Comparison of ENCODE assay signal across 8 cellular contexts in the genomic region with DNA sequence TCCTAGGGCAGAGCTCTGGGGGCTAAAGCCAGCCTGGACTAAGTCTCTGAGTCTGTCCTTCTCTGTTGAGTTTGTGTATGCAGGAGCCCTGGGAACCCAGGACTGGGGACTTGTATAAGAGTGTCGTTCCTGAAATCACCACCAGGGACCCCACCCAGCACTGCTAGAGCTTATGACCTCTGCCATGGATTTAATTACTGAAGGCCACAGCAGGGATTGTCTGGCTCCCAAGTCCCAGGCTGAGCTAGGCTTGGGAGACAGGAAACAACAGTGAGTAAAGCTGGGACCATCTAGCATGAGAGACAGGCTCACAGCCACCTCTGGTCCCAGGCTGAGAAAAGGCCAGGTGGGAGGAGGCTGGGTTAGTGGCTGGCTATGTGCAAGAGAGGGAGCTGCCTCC. TPM values are rescaled to one million over a fixed set of nuclear protein-coding genes. Genes with fewer than 3 reads are reported as not detected.
DNase-seq lines count a peak whose midpoint lies in the region; ATAC-seq and TF ChIP-seq lines count a peak whose summit lies in the region.

No MANE protein-coding gene starts in this region.

- DNase-seq in Calu3 (peak; percentile 85), HCEC 1CT (peak; percentile 74), OCI-M1 (lab: John Stamatoyannopoulos, UW) (peak; percentile 53), left cardiac atrium (peak; percentile 56), putamen (ENCODE audit: low spot score) (peak; percentile 82)
- DNase-seq in activated naive CD4-positive, alpha-beta T cell treated with anti-CD3 and anti-CD28 coated beads, Interleukin-2, amount 10 ng/mL, durations not matched to agents 7 days and 5 days: peak; percentile 68

- H3K27me3 Mint-ChIP-seq in Calu3 (ENCODE audit: unreplicated experiment): no peaks in the 10 kb centered on the region
- peaks cover 37% of the 10 kb centered on the region for H3K27me3 Mint-ChIP-seq in activated naive CD4-positive, alpha-beta T cell treated with anti-CD3 and anti-CD28 coated beads, Interleukin-2, amount 10 ng/mL, durations not matched to agents 7 days and 5 days

- H3K4me3 Mint-ChIP-seq in Calu3 (ENCODE audit: low read depth, unreplicated experiment): peak overlapping the region; percentile 52
- peak overlapping the region; percentile 29 for H3K4me3 Mint-ChIP-seq in activated naive CD4-positive, alpha-beta T cell treated with anti-CD3 and anti-CD28 coated beads, Interleukin-2, amount 10 ng/mL, durations not matched to agents 7 days and 5 days

- H3K4me1 Mint-ChIP-seq in Calu3 (ENCODE audit: low read depth, unreplicated experiment): peaks cover 67% of the 10 kb centered on the region
- H3K4me1 Mint-ChIP-seq in activated naive CD4-positive, alpha-beta T cell treated with anti-CD3 and anti-CD28 coated beads, Interleukin-2, amount 10 ng/mL, durations not matched to agents 7 days and 5 days: peaks cover 40% of the 10 kb centered on the region

- CTCF ChIA-PET in Calu3 (lab: Charles Lee): interaction anchor here (0.6 to 5.3 kb wide), 12 partner anchors 11 to 331 kb away, joined by 3 to 43 read pairs (median 8); no protein-coding TSS in a partner anchor
- CTCF ChIA-PET in activated naive CD4-positive, alpha-beta T cell treated with anti-CD3 and anti-CD28 coated beads, Interleukin-2, amount 10 ng/mL, durations not matched to agents 7 days and 5 days (lab: Charles Lee): interaction anchor here (0.6 to 3.7 kb wide), 13 partner anchors 9 to 328 kb away, joined by 3 to 16 read pairs (median 3); no protein-coding TSS in a partner anchor

- no TSS peak for BruUV-seq in Calu3 (replicated peaks; lab: Mats Ljungman, UMichigan)

- peak; percentile 78 for TF ChIP-seq CTCF in Calu3 (IDR thresholded peaks at IDR 0.05; ENCODE audit: unreplicated experiment)

- peaks cover 50% of the 10 kb centered on the region for H3K36me3 Mint-ChIP-seq in Calu3 (ENCODE audit: insufficient read depth, unreplicated experiment)
- H3K36me3 Mint-ChIP-seq in activated naive CD4-positive, alpha-beta T cell treated with anti-CD3 and anti-CD28 coated beads, Interleukin-2, amount 10 ng/mL, durations not matched to agents 7 days and 5 days: no peaks in the 10 kb centered on the region

- ATAC-seq in left cardiac atrium (peak; percentile 55 to 79), HG03378 (IDR thresholded peaks at IDR 0.05; ENCODE audit: unreplicated experiment) (no peak), HG02763 (IDR thresholded peaks at IDR 0.05; ENCODE audit: unreplicated experiment) (no peak)

- H3K27ac Mint-ChIP-seq in Calu3 (ENCODE audit: unreplicated experiment): peak overlapping the region; percentile 94
- H3K27ac Mint-ChIP-seq in activated naive CD4-positive, alpha-beta T cell treated with anti-CD3 and anti-CD28 coated beads, Interleukin-2, amount 10 ng/mL, durations not matched to agents 7 days and 5 days: peak overlapping the region; percentile 11

- H3K9me3 Mint-ChIP-seq in Calu3 (ENCODE audit: low read depth, unreplicated experiment): no peaks in the 10 kb centered on the region
- no peaks in the 10 kb centered on the region for H3K9me3 Mint-ChIP-seq in activated naive CD4-positive, alpha-beta T cell treated with anti-CD3 and anti-CD28 coated beads, Interleukin-2, amount 10 ng/mL, durations not matched to agents 7 days and 5 days

- intact Hi-C loops in Calu3 (cut with micrococcal nuclease; ENCODE audit: unreplicated experiment) (no loop called here), left cardiac atrium (cut with DNase I) (no loop called here)

RNA-seq across cellular contexts. Expression of a gene that starts 1.4 kb away (rescaled TPM):
- 137 and 165 TPM in 2 replicates for total RNA-seq in Calu3 (2022)
- 10 to 100 TPM; 11.0 to 17.3 TPM for total RNA-seq in left cardiac atrium

RNA-seq across cellular contexts. Expression of a gene that starts 33.1 kb away (rescaled TPM):
- total RNA-seq in Calu3 (2022): 0.26 and 0.34 TPM in 2 replicates
- under 1 TPM; 0.24 to 0.31 TPM for total RNA-seq in left cardiac atrium

Comparison
In these comparisons a context has a peak if more than half of its experiments do, and no peak if none do; other contexts are left out.
1. ATAC-seq: peak in left cardiac atrium (2 of 2); none in HG03378 (single experiment) and HG02763 (single experiment).
2. Peak in every context shown above with its lines, with median percentiles within 50 percentile points of each other: DNase-seq.